Comparison of ENCODE assay signal across 25 cellular contexts in genomic region chr2:47283687-47284086, GRCh38.
"Had no signal": no experiment of that assay in that cellular context is flagged by ENCODE, and none has a peak within 500 bp of the region (broad histone marks: within the 10 kb centered on the region; RNA-seq: fewer than 3 reads in every experiment).

No MANE protein-coding gene starts in this region.

- H3K27me3 ChIP-seq: right lobe of liver, suprapubic skin had no signal

- H3K36me3 ChIP-seq: right lobe of liver, suprapubic skin had no signal

- H3K79me2 ChIP-seq: parathyroid adenoma had no signal

- H3K9me3 ChIP-seq: right lobe of liver, suprapubic skin had no signal

- DNase-seq: activated B cell treated with CpG ODN at 0.5 μM for 24 hours; activated CD4-positive, alpha-beta T cell treated with anti-CD3 and anti-CD28 coated beads for 36 hours; activated CD4-positive, alpha-beta T cell treated with anti-CD3 and anti-CD28 coated beads, Interleukin-2, amount 50 U/mL, for 4 hours; activated CD8-positive, alpha-beta memory T cell treated with anti-CD3 and anti-CD28 coated beads for 24 hours; activated CD8-positive, alpha-beta memory T cell treated with anti-CD3 and anti-CD28 coated beads, Interleukin-2, amount 50 U/mL, for 4 hours; activated naive CD4-positive, alpha-beta T cell treated with anti-CD3 and anti-CD28 coated beads for 36 hours; activated naive CD8-positive, alpha-beta T cell treated with anti-CD3 and anti-CD28 coated beads, Interleukin-2, amount 10 ng/mL, durations not matched to agents 7 days and 5 days; activated T-cell treated with anti-CD3 and anti-CD28 coated beads, Interleukin-2, amount 50 U/mL, for 24 hours; amniotic stem cell; effector CD8-positive, alpha-beta T cell; foreskin melanocyte; hippocampal formation; left ventricle myocardium superior; mammary epithelial cell; midbrain; nucleus accumbens; right lobe of liver; stimulated activated CD4-positive, alpha-beta T cell treated with anti-CD3 and anti-CD28 coated beads, Interleukin-1b, Interleukin-23, amount 100 ng/mL, for 48 hours; stimulated activated naive CD8-positive, alpha-beta T cell treated with anti-CD3 and anti-CD28 coated beads, Interleukin-15, amount 100 ng/mL, for 72 hours; SW 1271; T-helper 17 cell had no signal

- H2AFZ ChIP-seq: parathyroid adenoma had no signal

- H3K27ac ChIP-seq: parathyroid adenoma, right lobe of liver, skin epidermis, suprapubic skin had no signal

- H3K4me3 ChIP-seq: right lobe of liver, skin epidermis, suprapubic skin had no signal

- H3K4me1 ChIP-seq: parathyroid adenoma, right lobe of liver, suprapubic skin had no signal

- ATAC-seq: activated CD4-positive, alpha-beta T cell treated with anti-CD3 and anti-CD28 coated beads for 36 hours; left ventricle myocardium superior; natural killer cell treated with Interleukin-12 subunit alpha and Interleukin-12 subunit beta and Interleukin-15 and Interleukin-18, amount 100 ng/mL, for 72 hours; right lobe of liver; stimulated activated naive CD8-positive, alpha-beta T cell treated with anti-CD3 and anti-CD28 coated beads, Interleukin-15, amount 100 ng/mL, for 72 hours; T-helper 17 cell had no signal

- H3K9ac ChIP-seq: parathyroid adenoma had no signal
